ENCODE assay signal across 33 cellular contexts in the genomic region with DNA sequence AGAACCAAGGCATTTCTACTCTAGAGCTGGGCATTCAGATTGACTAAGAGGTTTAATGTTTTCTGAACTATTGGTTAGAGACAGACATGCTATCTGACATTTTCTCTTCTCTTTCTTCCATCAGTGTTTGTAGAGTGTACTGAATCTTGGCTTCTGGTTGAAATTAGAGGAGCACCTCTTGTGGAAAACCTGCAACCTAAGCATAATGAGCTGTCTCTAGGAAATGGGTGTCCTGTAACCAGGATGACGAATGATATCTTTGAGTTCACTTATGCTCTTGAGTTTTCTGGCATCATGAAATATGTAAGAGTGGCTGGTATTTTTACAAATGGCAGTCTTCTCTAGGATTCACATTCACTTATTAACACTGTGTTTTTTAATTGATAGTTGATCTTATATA. TPM values are rescaled to one million over a fixed set of nuclear protein-coding genes. Genes with fewer than 3 reads are reported as not detected.
"Had no signal": no experiment of that assay in that cellular context is flagged by ENCODE, and none has a peak within 500 bp of the region (broad histone marks: within the 10 kb centered on the region; RNA-seq: fewer than 3 reads in every experiment).

No MANE protein-coding gene starts in this region.

- H3K9me3 ChIP-seq: colonic mucosa, esophagus squamous epithelium, gastrocnemius medialis, heart right ventricle, left lung, lower lobe of right lung had no signal

- ATAC-seq: effector memory CD8-positive, alpha-beta T cell; esophagus mucosa; gastrocnemius medialis; heart right ventricle; left cardiac atrium; left lung; left ventricle myocardium superior; lower lobe of right lung had no signal

- DNase-seq: colonic mucosa; cortex of kidney; effector CD8-positive, alpha-beta T cell; effector memory CD8-positive, alpha-beta T cell; endodermal cell; erythroblast; esophagus squamous epithelium; foreskin fibroblast; foreskin melanocyte; gastrocnemius medialis; glutamatergic neuron; head of caudate nucleus; heart right ventricle; hippocampal formation; left cardiac atrium; left lung; left ventricle myocardium superior; lower lobe of right lung; mesenchymal stem cell had no signal

- H3K27ac ChIP-seq: colonic mucosa, epithelial cell of prostate, esophagus squamous epithelium, gastrocnemius medialis, heart right ventricle, left lung, lower lobe of right lung had no signal

- FAIRE-seq: endometrium, islet of Langerhans, keratinocyte had no signal

- H3K36me3 ChIP-seq: colonic mucosa, esophagus squamous epithelium, gastrocnemius medialis, heart right ventricle, left lung, lower lobe of right lung had no signal

- H3K27me3 ChIP-seq: colonic mucosa, esophagus squamous epithelium, gastrocnemius medialis, left lung had no signal

- H3K4me1 ChIP-seq: colonic mucosa, esophagus squamous epithelium, gastrocnemius medialis, heart right ventricle, left lung, lower lobe of right lung had no signal

- H3K4me3 ChIP-seq: colonic mucosa, esophagus squamous epithelium, gastrocnemius medialis, heart right ventricle, left lung, lower lobe of right lung had no signal

RNA-seq across cellular contexts. Expression of a gene that starts 19.4 kb away (rescaled TPM):
- total RNA-seq: colonic mucosa, dermis microvascular lymphatic vessel endothelial cell, endodermal cell, esophagus mucosa, gastrocnemius medialis, glomerular endothelial cell, heart right ventricle, kidney epithelial cell, left cardiac atrium, left lung, left ventricle myocardium superior, lower leg skin, lower lobe of right lung, lung microvascular endothelial cell, mesenteric fat pad, mesothelial cell of epicardium, mononuclear cell, mucosa of gallbladder had no signal
- polyA plus RNA-seq: heart right ventricle, keratinocyte had no signal

RNA-seq across cellular contexts. Expression of a gene that starts 33.8 kb away (rescaled TPM):
- total RNA-seq: colonic mucosa, dermis microvascular lymphatic vessel endothelial cell, endodermal cell, esophagus mucosa, esophagus squamous epithelium, gastrocnemius medialis, glomerular endothelial cell, heart right ventricle, kidney epithelial cell, left cardiac atrium, left lung, left ventricle myocardium superior, lower leg skin, lower lobe of right lung, lung microvascular endothelial cell, mesenteric fat pad, mesothelial cell of epicardium, mononuclear cell, mucosa of gallbladder had no signal
- polyA plus RNA-seq: heart right ventricle, keratinocyte had no signal

RNA-seq across cellular contexts. Expression of a gene that starts 45.0 kb away (rescaled TPM):
- total RNA-seq: colonic mucosa, endodermal cell, esophagus mucosa, esophagus squamous epithelium, gastrocnemius medialis, glomerular endothelial cell, heart right ventricle, kidney epithelial cell, left cardiac atrium, left lung, left ventricle myocardium superior, lower leg skin, lower lobe of right lung, lung microvascular endothelial cell, mesenteric fat pad, mesothelial cell of epicardium, mononuclear cell, mucosa of gallbladder had no signal
- polyA plus RNA-seq: heart right ventricle, keratinocyte had no signal

RNA-seq across cellular contexts. Expression of a gene that starts 57.0 kb away (rescaled TPM):
- total RNA-seq: colonic mucosa, dermis microvascular lymphatic vessel endothelial cell, endodermal cell, esophagus mucosa, esophagus squamous epithelium, gastrocnemius medialis, glomerular endothelial cell, heart right ventricle, kidney epithelial cell, left cardiac atrium, left lung, left ventricle myocardium superior, lower leg skin, lower lobe of right lung, lung microvascular endothelial cell, mesenteric fat pad, mesothelial cell of epicardium, mononuclear cell, mucosa of gallbladder had no signal
- polyA plus RNA-seq: heart right ventricle, keratinocyte had no signal
